ENCODE assay signal across 4 cellular contexts in the genomic region with DNA sequence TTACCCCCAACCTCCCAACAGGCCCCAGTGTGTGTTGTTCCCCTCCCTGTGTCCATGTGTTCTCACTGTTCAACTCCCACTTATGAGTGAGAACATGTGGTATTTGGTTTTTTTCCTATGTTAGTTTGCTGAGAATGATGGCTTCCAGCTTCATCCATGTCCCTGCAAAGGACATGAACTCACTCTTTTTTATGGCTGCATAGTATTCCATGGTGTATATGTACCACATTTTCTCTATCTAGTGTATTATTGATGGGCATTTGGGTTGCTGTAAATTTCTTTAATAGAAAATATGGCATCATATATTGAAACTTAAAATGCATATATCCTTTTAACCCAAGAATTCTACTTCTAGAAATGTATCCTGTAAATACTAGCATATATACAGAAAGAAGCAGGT.
A peak's percentile ranks its signal among the peaks of the same experiment; 100 is the strongest.
TF ChIP-seq lines count a peak whose summit lies in the region.

No MANE protein-coding gene starts in this region.

TF ChIP-seq in A549, 52 proteins besides CTCF, POLR2A, EP300 and RAD21:
- 0 out of 2 replicates have a peak, but pooled peaks have one; percentile 40 for TF ChIP-seq CHD4 (IDR thresholded peaks at IDR 0.05; ENCODE audit: borderline replicate concordance)

TF ChIP-seq in HEK293, 187 proteins besides CTCF, POLR2A, EP300 and RAD21:
- TF ChIP-seq ZNF146 (tag by site-specific recombination; IDR thresholded peaks at IDR 0.05) = peak; percentile 93
TF ChIP-seq in HEK293: peak in this region for 1; not testable (repeated sequence) for 186.

TF ChIP-seq in SK-N-SH treated with all-trans-retinoic acid at 6 μM for 48 hours, 23 proteins besides CTCF, POLR2A, EP300 and RAD21:
- peak; percentile 85 for TF ChIP-seq ZNF8 (CRISPR knock-in tag; IDR thresholded peaks at IDR 0.05)

TF ChIP-seq in K562, 482 proteins besides CTCF, POLR2A, EP300 and RAD21:
- TF ChIP-seq RBM25 (IDR thresholded peaks at IDR 0.05; ENCODE audit: low read depth, low read length, severe bottlenecking) (peak; percentile 46), ZNF146 (CRISPR knock-in tag; IDR thresholded peaks at IDR 0.05; ENCODE audit: unreplicated experiment) (peak; percentile 68)
